Comparison of ENCODE assay signal across 1 cellular context in genomic region chr7:6533893-6534804, GRCh38.
TF ChIP-seq lines count a peak whose summit lies in the region.

No MANE protein-coding gene starts in this region.

TF ChIP-seq in endothelial cell of umbilical vein, 7 proteins besides CTCF, POLR2A, EP300 and RAD21 (continued from another document):
- TF ChIP-seq EZH2 (IDR thresholded peaks at IDR 0.05; ENCODE audit: borderline replicate concordance, low read depth, low read length, severe bottlenecking) (no peak), FOS (IDR thresholded peaks at IDR 0.05; ENCODE audit: borderline replicate concordance, insufficient read depth, low read length) (no peak)
